Comparison of ENCODE assay signal across 19 cellular contexts in genomic region chr7:81534446-81534845, GRCh38.
"Had no signal": no experiment of that assay in that cellular context is flagged by ENCODE, and none has a peak within 500 bp of the region (broad histone marks: within the 10 kb centered on the region; RNA-seq: fewer than 3 reads in every experiment).

No MANE protein-coding gene starts in this region.

- H3K36me3 Mint-ChIP-seq: naive thymus-derived CD8-positive, alpha-beta T cell; stimulated activated effector memory CD8-positive, alpha-beta T cell treated with anti-CD3 and anti-CD28 coated beads, Interleukin-12 subunit alpha, Interleukin-12 subunit beta, amount 100 ng/mL, for 72 hours; type B pancreatic cell had no signal

- H3K4me1 Mint-ChIP-seq: naive thymus-derived CD8-positive, alpha-beta T cell; stimulated activated effector memory CD8-positive, alpha-beta T cell treated with anti-CD3 and anti-CD28 coated beads, Interleukin-12 subunit alpha, Interleukin-12 subunit beta, amount 100 ng/mL, for 72 hours had no signal

- H3K4me2 ChIP-seq: smooth muscle cell had no signal

- ATAC-seq: effector memory CD8-positive, alpha-beta T cell; heart left ventricle; left lobe of liver; naive thymus-derived CD8-positive, alpha-beta T cell; stimulated activated effector memory CD8-positive, alpha-beta T cell treated with anti-CD3 and anti-CD28 coated beads, Interleukin-12 subunit alpha, Interleukin-12 subunit beta, amount 100 ng/mL, for 72 hours; stimulated activated naive CD8-positive, alpha-beta T cell treated with anti-CD3 and anti-CD28 coated beads, Interleukin-15, Interleukin-2, amounts not matched to agents 100 U/mL and 50 U/mL, for 24 hours had no signal

- H3K9me3 ChIP-seq: esophagus squamous epithelium, heart left ventricle, neutrophil, right atrium auricular region, suprapubic skin, thyroid gland had no signal

- H3K27me3 Mint-ChIP-seq: dendritic cell treated with granulocyte-macrophage colony-stimulating factor and Interleukin-4, amounts not matched to agents 40 ng/mL and 50 ng/mL, for 4 days; effector memory CD8-positive, alpha-beta T cell; naive thymus-derived CD8-positive, alpha-beta T cell; type B pancreatic cell had no signal

- H3K36me3 ChIP-seq: esophagus squamous epithelium, heart left ventricle, neutrophil, right atrium auricular region, suprapubic skin, thyroid gland had no signal

- H3K27ac Mint-ChIP-seq: dendritic cell treated with granulocyte-macrophage colony-stimulating factor and Interleukin-4, amounts not matched to agents 40 ng/mL and 50 ng/mL, for 4 days; effector memory CD8-positive, alpha-beta T cell; naive thymus-derived CD8-positive, alpha-beta T cell; stimulated activated effector memory CD8-positive, alpha-beta T cell treated with anti-CD3 and anti-CD28 coated beads, Interleukin-12 subunit alpha, Interleukin-12 subunit beta, amount 100 ng/mL, for 72 hours; type B pancreatic cell had no signal

- H3K27me3 ChIP-seq: esophagus squamous epithelium, heart left ventricle, neutrophil, right atrium auricular region, suprapubic skin, thyroid gland had no signal

- H3K4me3 ChIP-seq: esophagus squamous epithelium, heart left ventricle, right atrium auricular region, smooth muscle cell, suprapubic skin, thyroid gland had no signal

- DNase-seq: effector memory CD8-positive, alpha-beta T cell; esophagus squamous epithelium; foreskin melanocyte; heart left ventricle; hippocampal formation; kidney glomerular epithelial cell; naive thymus-derived CD8-positive, alpha-beta T cell; stimulated activated CD4-positive, alpha-beta T cell treated with anti-CD3 and anti-CD28 coated beads, Interleukin-4, amount 100 ng/mL, for 1 hour; stimulated activated CD8-positive, alpha-beta memory T cell treated with anti-CD3 and anti-CD28 coated beads, Interleukin-4, amount 100 ng/mL, for 48 hours; stimulated activated naive CD8-positive, alpha-beta T cell treated with anti-CD3 and anti-CD28 coated beads, Interleukin-15, Interleukin-2, amounts not matched to agents 100 U/mL and 50 U/mL, for 24 hours; thyroid gland had no signal

- H3K9me3 Mint-ChIP-seq: dendritic cell treated with granulocyte-macrophage colony-stimulating factor and Interleukin-4, amounts not matched to agents 40 ng/mL and 50 ng/mL, for 4 days; type B pancreatic cell had no signal

- H3K27ac ChIP-seq: esophagus squamous epithelium, heart left ventricle, neutrophil, right atrium auricular region, suprapubic skin, thyroid gland had no signal

- H3K4me1 ChIP-seq: esophagus squamous epithelium, heart left ventricle, right atrium auricular region, suprapubic skin, thyroid gland had no signal

- H3K4me3 Mint-ChIP-seq: dendritic cell treated with granulocyte-macrophage colony-stimulating factor and Interleukin-4, amounts not matched to agents 40 ng/mL and 50 ng/mL, for 4 days; effector memory CD8-positive, alpha-beta T cell; naive thymus-derived CD8-positive, alpha-beta T cell; stimulated activated effector memory CD8-positive, alpha-beta T cell treated with anti-CD3 and anti-CD28 coated beads, Interleukin-12 subunit alpha, Interleukin-12 subunit beta, amount 100 ng/mL, for 72 hours; type B pancreatic cell had no signal
